Comparison of ENCODE assay signal across 19 cellular contexts in the genomic region with DNA sequence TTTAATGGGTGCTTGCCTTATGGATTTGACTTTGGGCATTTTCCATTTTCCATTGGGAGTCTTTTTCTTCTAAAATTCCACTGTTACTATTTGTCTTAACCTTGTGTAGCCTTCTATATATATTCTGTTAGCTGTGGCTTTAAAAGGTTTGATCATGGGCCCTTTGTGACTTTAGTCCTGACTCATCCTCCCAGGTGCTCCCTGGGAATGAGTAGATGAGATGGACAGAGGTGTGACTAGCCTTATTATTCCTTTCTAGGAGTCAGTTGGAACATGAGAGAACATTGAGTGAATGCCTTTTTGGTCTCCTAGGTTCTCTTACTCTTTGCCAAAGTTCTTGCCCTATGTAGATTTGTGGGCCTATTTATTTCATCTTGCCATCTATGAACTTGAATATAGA. TPM values are rescaled to one million over a fixed set of nuclear protein-coding genes. Genes with fewer than 3 reads are reported as not detected.
DNase-seq lines count a peak whose midpoint lies in the region; FAIRE-seq and TF ChIP-seq lines count a peak whose summit lies in the region.
"Had no signal": no experiment of that assay in that cellular context is flagged by ENCODE, and none has a peak within 500 bp of the region (broad histone marks: within the 10 kb centered on the region; RNA-seq: fewer than 3 reads in every experiment).

No MANE protein-coding gene starts in this region.

- POLR2A ChIA-PET in MCF 10A (lab: Yijun Ruan, JAX): interaction anchor here (0.6 to 1.2 kb wide), 3 partner anchors 45 to 1235 kb away, joined by 3 to 5 read pairs (median 4); no protein-coding TSS in a partner anchor

- H3K27ac Mint-ChIP-seq in MCF 10A (ENCODE audit: low read depth, unreplicated experiment): peak overlapping the region; percentile 18
- H3K27ac Mint-ChIP-seq in type B pancreatic cell: no peak overlapping the region
- H3K27ac Mint-ChIP-seq: B cell; CD8-positive, alpha-beta T cell; GM23338 had no signal

- H3K4me3 ChIP-seq in breast epithelium: no peak overlapping the region
- no peak overlapping the region for H3K4me3 ChIP-seq in bronchial epithelial cell (ENCODE audit: low read depth, low read length)
- H3K4me3 ChIP-seq: BLaER1 treated with 17β-estradiol and CSF1 and Interleukin-3, amounts not matched to agents 10 nM and 100 nM; GM23338 had no signal

- peaks cover 4 to 14% of the 10 kb centered on the region in 2 donors for H3K9me3 ChIP-seq in breast epithelium

- no peaks in the 10 kb centered on the region for H3K9me3 Mint-ChIP-seq in MCF 10A (ENCODE audit: unreplicated experiment)
- peaks cover 8% of the 10 kb centered on the region for H3K9me3 Mint-ChIP-seq in type B pancreatic cell

- H3K27me3 ChIP-seq in breast epithelium (no peaks in the 10 kb centered on the region), bronchial epithelial cell (ENCODE audit: control insufficient read depth, insufficient read depth, low read length) (no peaks in the 10 kb centered on the region)
- H3K27me3 ChIP-seq: BLaER1 treated with 17β-estradiol and CSF1 and Interleukin-3, amounts not matched to agents 10 nM and 100 nM had no signal

- CTCF ChIA-PET in MCF 10A (lab: Yijun Ruan, JAX): interaction anchor here (0.6 to 0.7 kb wide), 3 partner anchors 32 to 1247 kb away, joined by 3 to 5 read pairs (median 5); no protein-coding TSS in a partner anchor

- H3K27ac ChIP-seq in breast epithelium: no peak overlapping the region
- H3K27ac ChIP-seq: BLaER1 treated with 17β-estradiol and CSF1 and Interleukin-3, amounts not matched to agents 10 nM and 100 nM; HL-60 had no signal

- no peak for TF ChIP-seq POLR2A in breast epithelium (IDR thresholded peaks at IDR 0.05)

- no peaks in the 10 kb centered on the region for H3K27me3 Mint-ChIP-seq in MCF 10A (ENCODE audit: insufficient read depth, unreplicated experiment)
- no peaks in the 10 kb centered on the region for H3K27me3 Mint-ChIP-seq in type B pancreatic cell
- H3K27me3 Mint-ChIP-seq: B cell had no signal

- H3K4me1 ChIP-seq in breast epithelium: no peaks in the 10 kb centered on the region

- peaks cover 7% of the 10 kb centered on the region for H3K36me3 ChIP-seq in breast epithelium
- H3K36me3 ChIP-seq in bronchial epithelial cell (ENCODE audit: control insufficient read depth, insufficient read depth, low read length): no peaks in the 10 kb centered on the region

- intact Hi-C loops in MCF 10A (cut with micrococcal nuclease) (no loop called here), breast epithelium (cut with DNase I; ENCODE audit: low total_unique reads) (no loop called here)

- H3K36me3 Mint-ChIP-seq in MCF 10A (ENCODE audit: insufficient read depth, unreplicated experiment) (peaks cover 43% of the 10 kb centered on the region), type B pancreatic cell (peaks cover 71% of the 10 kb centered on the region)

- no TSS peak for BruUV-seq in MCF 10A (replicated peaks; lab: Mats Ljungman, UMichigan)

- no peak for FAIRE-seq in bronchial epithelial cell (lab: Jason Lieb, UNC)
- FAIRE-seq: G401.6, GM18507, H54 had no signal

- H3K4me1 Mint-ChIP-seq in MCF 10A (ENCODE audit: insufficient read depth, unreplicated experiment): peaks cover 15% of the 10 kb centered on the region
- peaks cover 1% of the 10 kb centered on the region for H3K4me1 Mint-ChIP-seq in type B pancreatic cell (ENCODE audit: unreplicated experiment)
- H3K4me1 Mint-ChIP-seq: B cell had no signal

- DNase-seq in MCF 10A (ENCODE audit: unreplicated experiment) (peak; percentile 21), breast epithelium (ENCODE audit: low spot score in 2 of 2) (no peak), bronchial epithelial cell (ENCODE audit: low read depth) (peak; percentile 70), kidney tubule cell (ENCODE audit: low spot score) (peak; percentile 60), GDM1 (lab: John Stamatoyannopoulos, UW) (no peak), type B pancreatic cell (ENCODE audit: extremely low spot score, unreplicated experiment) (no peak), AG08396 (ENCODE audit: low spot score) (no peak)
- DNase-seq: 8988T; Calu3; CD8-positive, alpha-beta T cell; HCEC 1CT; IMR-90 had no signal

- H3K4me3 Mint-ChIP-seq in MCF 10A (ENCODE audit: unreplicated experiment) (no peak overlapping the region), type B pancreatic cell (no peak overlapping the region)
- H3K4me3 Mint-ChIP-seq: B cell; CD8-positive, alpha-beta T cell; GM23338 had no signal

- TF ChIP-seq CTCF in MCF 10A (IDR thresholded peaks at IDR 0.05; ENCODE audit: unreplicated experiment) (no peak), breast epithelium (IDR thresholded peaks at IDR 0.05) (no peak), bronchial epithelial cell (IDR thresholded peaks at IDR 0.05; ENCODE audit: insufficient read depth, low read length, severe bottlenecking) (no peak), type B pancreatic cell (conservative IDR thresholded peaks at IDR 0.05) (no peak)

RNA-seq across cellular contexts. Expression of a gene that starts 39.0 kb away (rescaled TPM):
- total RNA-seq in MCF 10A (2022) (94.4 and 113 TPM in 2 replicates), breast epithelium (10 to 100 TPM; 17.3 to 41.9 (median 29.5) TPM), bronchial epithelial cell (67.4 and 90.1 TPM in 2 replicates), type B pancreatic cell (ENCODE audit: low replicate concordance) (26.3 and 34.7 TPM in 2 replicates)

Comparison
In these comparisons a context has a peak if more than half of its experiments do, and no peak if none do; other contexts are left out.
1. DNase-seq: peak in MCF 10A (single experiment), bronchial epithelial cell (single experiment) and kidney tubule cell (single experiment); none in breast epithelium (0 of 2), GDM1 (single experiment), type B pancreatic cell (single experiment) and AG08396 (single experiment).